19 cellular contexts compared by ENCODE assay signal in the genomic region with DNA sequence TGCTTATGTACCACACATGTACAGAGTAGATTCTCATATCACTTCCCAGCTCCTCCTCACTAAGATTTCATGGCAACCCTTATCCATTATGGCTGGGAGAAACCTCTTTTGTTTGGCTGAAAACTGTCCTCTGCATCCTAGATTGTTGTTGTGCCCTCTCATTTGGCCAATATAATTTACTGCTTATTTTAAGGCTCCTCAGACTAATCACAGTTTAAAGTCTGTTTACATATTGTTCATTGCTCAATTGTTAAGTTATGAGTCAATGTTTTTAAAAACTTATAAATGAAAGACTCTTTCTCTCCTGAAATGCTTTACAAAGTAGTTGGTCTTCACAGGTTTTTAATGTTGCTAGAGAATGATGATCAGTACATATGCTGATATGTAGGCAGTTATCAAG. TPM values are rescaled to one million over a fixed set of nuclear protein-coding genes. Genes with fewer than 3 reads are reported as not detected.
DNase-seq lines count a peak whose midpoint lies in the region; ATAC-seq and TF ChIP-seq lines count a peak whose summit lies in the region.
"Had no signal": no experiment of that assay in that cellular context is flagged by ENCODE, and none has a peak within 500 bp of the region (broad histone marks: within the 10 kb centered on the region; RNA-seq: fewer than 3 reads in every experiment).

No MANE protein-coding gene starts in this region.

- H3K4me3 ChIP-seq in PC-3 (ENCODE audit: low read length) (no peak overlapping the region), fibroblast of villous mesenchyme (ENCODE audit: low read depth, low read length) (no peak overlapping the region)
- H3K4me3 ChIP-seq: GM12878, GM23338 had no signal

- H3K36me3 ChIP-seq in PC-3 (ENCODE audit: low read depth, low read length) = no peaks in the 10 kb centered on the region

- no peaks in the 10 kb centered on the region for H3K9me3 ChIP-seq in PC-3 (ENCODE audit: low read length)

- no peaks in the 10 kb centered on the region for H3K79me2 ChIP-seq in PC-3 (ENCODE audit: low read length)

- H3K4me2 ChIP-seq in PC-3 (ENCODE audit: low read length) = peak overlapping the region; percentile 29
- H3K4me2 ChIP-seq: GM23338 had no signal

- H4K20me1 ChIP-seq in PC-3 (ENCODE audit: low read length) = no peaks in the 10 kb centered on the region

- BruUV-seq in PC-3 (replicated peaks; lab: Mats Ljungman, UMichigan) = no TSS peak

- H3K9ac ChIP-seq in PC-3 (ENCODE audit: low read length) = no peak overlapping the region

- no peaks in the 10 kb centered on the region for H3K9me2 ChIP-seq in PC-3 (replicated peaks; ENCODE audit: low read length)

- H2AFZ ChIP-seq in PC-3 (ENCODE audit: low read length) = no peak overlapping the region
- H2AFZ ChIP-seq: GM23338 had no signal

- H3K27ac ChIP-seq in PC-3 (ENCODE audit: low read length) = no peak overlapping the region

- H3F3A ChIP-seq in PC-3 (ENCODE audit: low read length, unreplicated experiment) = no peaks in the 10 kb centered on the region

- H3K4me1 ChIP-seq in PC-3 (ENCODE audit: insufficient read depth, low read length) = peaks cover 12% of the 10 kb centered on the region

- CTCF ChIA-PET in PC-3 (lab: Charles Lee) = no interaction called here

- no peak for TF ChIP-seq CTCF in PC-3 (conservative IDR thresholded peaks at IDR 0.05; ENCODE audit: low read depth, low read length)
- no peak for TF ChIP-seq CTCF in fibroblast of villous mesenchyme (IDR thresholded peaks at IDR 0.05; ENCODE audit: insufficient read depth, low read depth, low read length)

- intact Hi-C loops in PC-3 (cut with micrococcal nuclease) = no loop called here

- no peaks in the 10 kb centered on the region for H3K27me3 ChIP-seq in PC-3 (ENCODE audit: low read length)

- ATAC-seq in PC-3 = peak; percentile 88
- ATAC-seq in HG03039 (IDR thresholded peaks at IDR 0.05; ENCODE audit: unreplicated experiment) = no peak
- ATAC-seq: GM12878, GM23338 had no signal

- peak; percentile 35 for DNase-seq in HCEC 1CT
- DNase-seq in PC-3 = peak; percentile 53
- DNase-seq in fibroblast of villous mesenchyme (ENCODE audit: low read depth) = peak; percentile 11
- no peak for DNase-seq in activated CD4-positive, alpha-beta T cell treated with anti-CD3 and anti-CD28 coated beads for 1 hour
- DNase-seq in NCI-H1092 treated with DMSO at 0.1 percent for 48 hours (lab: John Stamatoyannopoulos, UW) = no peak
- DNase-seq: C1 segment of cervical spinal cord; Calu3; CD4-positive, alpha-beta memory T cell; COR-L47; DMS153; DND-41; GDM1; H9; HFFc6 had no signal

- POLR2A ChIA-PET in PC-3 (lab: Charles Lee; ENCODE audit: unreplicated experiment) = no interaction called here

RNA-seq across cellular contexts. Expression of a gene that starts 57.3 kb away (rescaled TPM):
- total RNA-seq in PC-3 (2014; rRNA removed) (0.07 and 0.29 TPM in 2 replicates), fibroblast of villous mesenchyme (0.43 TPM in 1 of 2 replicates, not detected in the other)
- total RNA-seq: A172; CD4-positive, alpha-beta memory T cell; H4; HFFc6 had no signal

Comparison
In these comparisons a context has a peak if more than half of its experiments do, and no peak if none do; other contexts are left out.
1. DNase-seq: peak in HCEC 1CT (single experiment), PC-3 (single experiment) and fibroblast of villous mesenchyme (single experiment); none in activated CD4-positive, alpha-beta T cell treated with anti-CD3 and anti-CD28 coated beads for 1 hour (single experiment) and NCI-H1092 treated with DMSO at 0.1 percent for 48 hours (single experiment).